8 cellular contexts compared by ENCODE assay signal in the genomic region with DNA sequence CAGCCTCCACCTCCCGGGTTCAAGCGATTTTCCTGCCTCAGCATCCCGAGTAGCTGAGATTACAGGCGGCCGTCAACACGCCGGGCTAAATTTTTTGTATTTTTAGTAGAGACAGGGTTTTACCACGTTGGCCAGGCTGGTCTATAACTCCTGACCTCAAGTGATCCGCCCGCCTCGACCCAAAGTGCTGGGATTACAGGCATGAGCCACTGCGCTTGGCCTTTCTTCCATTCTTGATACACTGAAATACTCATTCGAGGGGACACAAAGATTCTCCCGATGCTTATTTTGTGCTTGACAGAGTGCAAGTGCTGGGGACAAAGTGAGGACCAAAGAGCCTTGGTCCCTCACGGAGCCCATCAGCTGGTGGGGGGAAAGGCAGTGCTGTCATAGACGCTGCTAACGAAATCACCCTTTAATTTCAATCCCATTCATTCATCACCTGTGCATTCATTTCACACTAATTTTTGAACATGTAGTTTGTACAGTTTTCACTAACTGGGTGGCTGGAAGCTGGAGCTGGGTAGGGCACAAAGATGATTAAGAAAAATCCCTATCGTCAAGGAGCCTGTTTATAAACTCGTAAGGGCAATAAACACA. TPM values are rescaled to one million over a fixed set of nuclear protein-coding genes. Genes with fewer than 3 reads are reported as not detected.
A peak's percentile ranks its signal among the peaks of the same experiment; 100 is the strongest.
DNase-seq lines count a peak whose midpoint lies in the region; ATAC-seq, FAIRE-seq and TF ChIP-seq lines count a peak whose summit lies in the region.

No MANE protein-coding gene starts in this region.

- H3K9me3 ChIP-seq in RWPE2 (ENCODE audit: severe bottlenecking) (no peaks in the 10 kb centered on the region), psoas muscle (no peaks in the 10 kb centered on the region)

- ATAC-seq in RWPE2 (ENCODE audit: low read depth) (no peak), psoas muscle (peak in 1 of 4 donors; percentile 13), GM21576 (IDR thresholded peaks at IDR 0.05; ENCODE audit: unreplicated experiment) (no peak)

- H3K27ac ChIP-seq in RWPE2 (ENCODE audit: poor library complexity, severe bottlenecking) (no peak overlapping the region), psoas muscle (peak overlapping the region; percentile 92)

- H3K4me1 ChIP-seq in RWPE2 (ENCODE audit: insufficient read depth, poor library complexity, severe bottlenecking) (peaks cover 19% of the 10 kb centered on the region), psoas muscle (peaks cover 32% of the 10 kb centered on the region)

- no peak for TF ChIP-seq POLR2A in GM12891 (IDR thresholded peaks at IDR 0.05; ENCODE audit: low read depth, low read length)

- 24 to 33% (median 26%) methylated on average over 19 of the region's 19 CpGs for WGBS in psoas muscle, 3 donors

- DNase-seq in GM12864 (ENCODE audit: low read depth) (no peak), RWPE2 (ENCODE audit: low spot score) (no peak), fibroblast of mammary gland (ENCODE audit: low read depth) (no peak), psoas muscle (peak in 1 of 2 donors; percentile 13), GM12891 (ENCODE audit: insufficient read length, low spot score) (no peak), NCI-H2196 (lab: John Stamatoyannopoulos, UW; ENCODE audit: unreplicated experiment) (no peak), NCI-H146 (lab: John Stamatoyannopoulos, UW) (no peak)

- H3K36me3 ChIP-seq in RWPE2 (ENCODE audit: low read depth) (peaks cover 19% of the 10 kb centered on the region), psoas muscle (ENCODE audit: insufficient read depth in 1 of 2, low read depth in 1 of 2) (no peaks in the 10 kb centered on the region)

- TF ChIP-seq CTCF in GM12864 (IDR thresholded peaks at IDR 0.05; ENCODE audit: low read depth, low read length, missing control alignments) (no peak), RWPE2 (IDR thresholded peaks at IDR 0.05; ENCODE audit: poor library complexity, severe bottlenecking) (no peak), fibroblast of mammary gland (conservative IDR thresholded peaks at IDR 0.05; ENCODE audit: control insufficient read depth, insufficient read depth, low read depth, low read length) (no peak), psoas muscle (IDR thresholded peaks at IDR 0.05) (no peak)

- no peak for FAIRE-seq in GM12891 (lab: Jason Lieb, UNC)

- H3K27me3 ChIP-seq in RWPE2 (ENCODE audit: insufficient read depth, poor library complexity, severe bottlenecking) = no peaks in the 10 kb centered on the region
- H3K27me3 ChIP-seq in psoas muscle (ENCODE audit: insufficient read depth in 3 of 3, low read length in 2 of 3) = no peaks in the 10 kb centered on the region

- intact Hi-C loops in psoas muscle (cut with DNase I) = no loop called here

- H3K4me3 ChIP-seq in GM12864 (ENCODE audit: low read depth, low read length) (peak overlapping the region; percentile 54), RWPE2 (ENCODE audit: severe bottlenecking) (peak overlapping the region; percentile 84), fibroblast of mammary gland (ENCODE audit: control insufficient read depth, low read depth, low read length) (peak overlapping the region; percentile 91), psoas muscle (peak overlapping the region; percentile 88)

TF ChIP-seq in GM12891, 5 proteins besides CTCF, POLR2A, EP300 and RAD21:
- TF ChIP-seq POU2F2 (IDR thresholded peaks at IDR 0.05; ENCODE audit: low read depth, low read length) (no peak), PAX5 (IDR thresholded peaks at IDR 0.05; ENCODE audit: insufficient read depth, low read length, severe bottlenecking) (no peak), POLR2AphosphoS5 (IDR thresholded peaks at IDR 0.05; ENCODE audit: low read depth, low read length) (no peak), TAF1 (IDR thresholded peaks at IDR 0.05; ENCODE audit: low read depth, low read length) (no peak), SPI1 (IDR thresholded peaks at IDR 0.05; ENCODE audit: low read depth, low read length) (no peak)

RNA-seq across cellular contexts. Expression of a gene that starts 0.6 kb away (rescaled TPM):
- 10 to 100 TPM in 2 of 4 donors, 1 to 10 TPM in 2; 9.1 to 16.3 (median 11.1) TPM for total RNA-seq in psoas muscle
- 10 to 100 TPM; 16.3 to 23.1 (median 17.4) TPM for polyA plus RNA-seq in psoas muscle
- 17.2 TPM for polyA plus RNA-seq in GM12891 (2012; ENCODE audit: low read depth, missing spikeins)
